ENCODE assay signal across 10 cellular contexts in the genomic region with DNA sequence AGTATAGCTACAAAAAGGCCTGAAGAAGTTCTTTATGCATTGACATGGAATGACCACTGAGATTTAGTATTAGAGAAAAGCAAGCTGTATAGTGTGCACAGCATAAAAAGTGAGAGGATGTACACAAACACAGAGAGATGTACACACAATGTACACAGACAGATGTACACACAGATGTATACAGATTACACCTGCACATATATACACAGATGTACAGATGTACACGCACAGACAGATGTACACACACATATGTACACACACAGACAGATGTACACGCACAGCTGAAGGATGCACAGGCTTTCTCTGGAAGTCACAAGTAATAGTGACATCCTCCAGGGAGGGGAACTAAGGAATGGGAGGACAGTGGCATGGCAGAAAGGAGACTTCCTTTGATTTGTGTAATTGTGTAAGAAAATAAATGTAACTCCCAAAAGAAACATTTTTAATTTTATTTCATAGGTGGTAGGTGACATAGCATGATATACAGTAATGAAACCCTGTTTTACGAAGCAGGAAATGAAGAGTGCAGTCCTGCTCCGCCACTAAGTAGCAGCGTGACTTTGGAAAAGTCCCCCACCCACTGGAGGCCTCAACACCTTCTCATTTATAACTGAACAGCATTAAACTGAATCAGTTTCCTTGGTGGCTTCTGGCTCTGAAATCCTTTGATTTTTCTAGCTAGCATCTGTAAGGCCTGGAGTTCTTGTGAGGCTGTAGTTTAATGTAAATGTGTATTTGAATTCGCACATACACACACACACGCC. TPM values are rescaled to one million over a fixed set of nuclear protein-coding genes. Genes with fewer than 3 reads are reported as not detected.
DNase-seq lines count a peak whose midpoint lies in the region; ATAC-seq and TF ChIP-seq lines count a peak whose summit lies in the region.
"Had no signal": no experiment of that assay in that cellular context is flagged by ENCODE, and none has a peak within 500 bp of the region (broad histone marks: within the 10 kb centered on the region; RNA-seq: fewer than 3 reads in every experiment).

No MANE protein-coding gene starts in this region.

- H3K9me3 ChIP-seq in T-helper 17 cell (ENCODE audit: control insufficient read depth, low read length, poor library complexity, severe bottlenecking): no peaks in the 10 kb centered on the region

- ATAC-seq in T-helper 17 cell (peak; percentile 51), esophagus mucosa (no peak)
- ATAC-seq in activated naive CD8-positive, alpha-beta T cell treated with anti-CD3 and anti-CD28 coated beads, Interleukin-2, amount 50 U/mL, for 24 hours: peak; percentile 40

- DNase-seq in GM10266 (ENCODE audit: extremely low spot score): peak; percentile 48
- peak in 2 of 3 donors; percentile 19 to 31 for DNase-seq in T-helper 17 cell
- peak; percentile 58 for DNase-seq in activated naive CD8-positive, alpha-beta T cell treated with anti-CD3 and anti-CD28 coated beads, Interleukin-2, amount 50 U/mL, for 24 hours
- peak; percentile 67 to 75 for DNase-seq in stimulated activated CD4-positive, alpha-beta T cell treated with anti-CD3 and anti-CD28 coated beads, Interleukin-2, amount 100 ng/mL, for 24 hours
- no peak for DNase-seq in NCI-H2227 (lab: John Stamatoyannopoulos, UW; ENCODE audit: unreplicated experiment)
- no peak for DNase-seq in DMS53 (lab: John Stamatoyannopoulos, UW)
- no peak for DNase-seq in NCI-H2081 (lab: John Stamatoyannopoulos, UW)
- DNase-seq: NCI-H526 had no signal

- no peaks in the 10 kb centered on the region for H3K9me3 Mint-ChIP-seq in activated naive CD8-positive, alpha-beta T cell treated with anti-CD3 and anti-CD28 coated beads, Interleukin-2, amount 50 U/mL, for 24 hours

- H3K36me3 Mint-ChIP-seq in T-helper 17 cell (ENCODE audit: low read depth): peaks cover 5% of the 10 kb centered on the region
- peaks cover 28% of the 10 kb centered on the region for H3K36me3 Mint-ChIP-seq in activated naive CD8-positive, alpha-beta T cell treated with anti-CD3 and anti-CD28 coated beads, Interleukin-2, amount 50 U/mL, for 24 hours (ENCODE audit: low read depth)
- H3K36me3 Mint-ChIP-seq: neural progenitor cell had no signal

- H3K27ac Mint-ChIP-seq in T-helper 17 cell: peak overlapping the region; percentile 98
- peak overlapping the region; percentile 97 for H3K27ac Mint-ChIP-seq in activated naive CD8-positive, alpha-beta T cell treated with anti-CD3 and anti-CD28 coated beads, Interleukin-2, amount 50 U/mL, for 24 hours

- H3K27me3 Mint-ChIP-seq in T-helper 17 cell: no peaks in the 10 kb centered on the region
- no peaks in the 10 kb centered on the region for H3K27me3 Mint-ChIP-seq in activated naive CD8-positive, alpha-beta T cell treated with anti-CD3 and anti-CD28 coated beads, Interleukin-2, amount 50 U/mL, for 24 hours

- H3K4me1 Mint-ChIP-seq in T-helper 17 cell: peaks cover 77% of the 10 kb centered on the region
- peaks cover 94% of the 10 kb centered on the region for H3K4me1 Mint-ChIP-seq in activated naive CD8-positive, alpha-beta T cell treated with anti-CD3 and anti-CD28 coated beads, Interleukin-2, amount 50 U/mL, for 24 hours

- peak overlapping the region; percentile 83 for H3K4me3 Mint-ChIP-seq in T-helper 17 cell
- peak overlapping the region; percentile 79 for H3K4me3 Mint-ChIP-seq in activated naive CD8-positive, alpha-beta T cell treated with anti-CD3 and anti-CD28 coated beads, Interleukin-2, amount 50 U/mL, for 24 hours
- H3K4me3 Mint-ChIP-seq: neural progenitor cell had no signal

- no peak for TF ChIP-seq CTCF in GM10266 (IDR thresholded peaks at IDR 0.05; ENCODE audit: control insufficient read depth, insufficient read depth, low read depth, missing control alignments)

RNA-seq across cellular contexts. Expression of a gene that starts 14.1 kb away (rescaled TPM):
- total RNA-seq in T-helper 17 cell: 10 to 100 TPM; 51.0 to 58.7 TPM
- 0.76 TPM for total RNA-seq in esophagus mucosa

Comparison
In these comparisons a context has a peak if more than half of its experiments do, and no peak if none do; other contexts are left out.
1. DNase-seq: peak in GM10266 (single experiment), T-helper 17 cell (2 of 3), activated naive CD8-positive, alpha-beta T cell treated with anti-CD3 and anti-CD28 coated beads, Interleukin-2, amount 50 U/mL, for 24 hours (single experiment) and stimulated activated CD4-positive, alpha-beta T cell treated with anti-CD3 and anti-CD28 coated beads, Interleukin-2, amount 100 ng/mL, for 24 hours (2 of 2); none in NCI-H2227 (single experiment), DMS53 (single experiment) and NCI-H2081 (0 of 2).
2. RNA of a gene that starts 14.1 kb away (total RNA-seq): 51.0 to 58.7 TPM in T-helper 17 cell; 0.76 TPM in esophagus mucosa (single experiment); every median in the first group is over 10 times any median in the second.